Comparison of ENCODE assay signal across 1 cellular context in the genomic region with DNA sequence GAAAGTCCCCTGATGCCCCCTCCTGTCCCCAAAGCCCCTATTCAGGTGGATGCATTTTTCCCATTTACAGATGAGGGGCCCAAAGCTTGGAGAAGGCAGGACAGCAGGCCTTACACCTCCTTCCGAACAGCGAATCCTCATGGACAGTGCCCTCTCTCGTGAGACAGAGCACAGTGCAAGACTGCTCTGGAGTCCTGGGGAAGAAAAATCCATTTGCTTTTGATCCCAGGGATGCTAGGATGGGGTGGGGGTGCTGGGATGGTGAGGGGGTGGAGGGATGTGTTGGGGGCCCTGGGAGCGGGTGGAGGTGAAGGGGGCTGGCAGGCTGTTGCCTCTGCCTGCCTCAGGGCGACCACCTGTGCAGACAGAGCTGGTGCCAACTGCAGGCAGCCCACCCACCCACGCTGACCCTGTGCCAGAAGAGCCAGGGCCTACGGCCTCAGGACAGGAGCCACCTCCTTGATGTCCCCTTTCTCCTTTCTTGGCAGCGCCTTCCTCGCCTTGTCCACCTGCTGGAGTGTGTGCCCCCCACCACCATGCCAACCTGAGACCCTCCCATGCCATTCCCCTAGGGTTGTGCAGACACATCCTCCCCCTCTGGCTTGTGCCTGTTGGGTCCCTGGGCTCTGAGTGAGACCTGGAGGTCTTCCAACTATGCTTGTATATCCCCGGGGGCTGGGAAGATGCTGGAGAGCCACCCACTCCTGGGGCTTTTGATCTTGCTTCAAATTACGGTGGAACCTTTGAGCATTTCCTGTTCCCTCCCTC.
TF ChIP-seq lines count a peak whose summit lies in the region.

No MANE protein-coding gene starts in this region.

TF ChIP-seq in K562, 482 proteins besides CTCF, POLR2A, EP300 and RAD21 (continued from another document):
- TF ChIP-seq ZNF212 (CRISPR knock-in tag; IDR thresholded peaks at IDR 0.05): no peak
- no peak for TF ChIP-seq SMARCC2 (IDR thresholded peaks at IDR 0.05; ENCODE audit: low read depth)
- TF ChIP-seq, protein P1, sequence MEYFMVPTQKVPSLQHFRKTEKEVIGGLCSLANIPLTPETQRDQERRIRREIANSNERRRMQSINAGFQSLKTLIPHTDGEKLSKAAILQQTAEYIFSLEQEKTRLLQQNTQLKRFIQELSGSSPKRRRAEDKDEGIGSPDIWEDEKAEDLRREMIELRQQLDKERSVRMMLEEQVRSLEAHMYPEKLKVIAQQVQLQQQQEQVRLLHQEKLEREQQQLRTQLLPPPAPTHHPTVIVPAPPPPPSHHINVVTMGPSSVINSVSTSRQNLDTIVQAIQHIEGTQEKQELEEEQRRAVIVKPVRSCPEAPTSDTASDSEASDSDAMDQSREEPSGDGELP (CRISPR knock-in tag; IDR thresholded peaks at IDR 0.05; ENCODE audit: borderline replicate concordance): no peak
- TF ChIP-seq, protein P2, sequence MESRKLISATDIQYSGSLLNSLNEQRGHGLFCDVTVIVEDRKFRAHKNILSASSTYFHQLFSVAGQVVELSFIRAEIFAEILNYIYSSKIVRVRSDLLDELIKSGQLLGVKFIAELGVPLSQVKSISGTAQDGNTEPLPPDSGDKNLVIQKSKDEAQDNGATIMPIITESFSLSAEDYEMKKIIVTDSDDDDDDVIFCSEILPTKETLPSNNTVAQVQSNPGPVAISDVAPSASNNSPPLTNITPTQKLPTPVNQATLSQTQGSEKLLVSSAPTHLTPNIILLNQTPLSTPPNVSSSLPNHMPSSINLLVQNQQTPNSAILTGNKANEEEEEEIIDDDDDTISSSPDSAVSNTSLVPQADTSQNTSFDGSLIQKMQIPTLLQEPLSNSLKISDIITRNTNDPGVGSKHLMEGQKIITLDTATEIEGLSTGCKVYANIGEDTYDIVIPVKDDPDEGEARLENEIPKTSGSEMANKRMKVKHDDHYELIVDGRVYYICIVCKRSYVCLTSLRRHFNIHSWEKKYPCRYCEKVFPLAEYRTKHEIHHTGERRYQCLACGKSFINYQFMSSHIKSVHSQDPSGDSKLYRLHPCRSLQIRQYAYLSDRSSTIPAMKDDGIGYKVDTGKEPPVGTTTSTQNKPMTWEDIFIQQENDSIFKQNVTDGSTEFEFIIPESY (CRISPR knock-in tag; IDR thresholded peaks at IDR 0.05): no peak
- TF ChIP-seq, protein P3, sequence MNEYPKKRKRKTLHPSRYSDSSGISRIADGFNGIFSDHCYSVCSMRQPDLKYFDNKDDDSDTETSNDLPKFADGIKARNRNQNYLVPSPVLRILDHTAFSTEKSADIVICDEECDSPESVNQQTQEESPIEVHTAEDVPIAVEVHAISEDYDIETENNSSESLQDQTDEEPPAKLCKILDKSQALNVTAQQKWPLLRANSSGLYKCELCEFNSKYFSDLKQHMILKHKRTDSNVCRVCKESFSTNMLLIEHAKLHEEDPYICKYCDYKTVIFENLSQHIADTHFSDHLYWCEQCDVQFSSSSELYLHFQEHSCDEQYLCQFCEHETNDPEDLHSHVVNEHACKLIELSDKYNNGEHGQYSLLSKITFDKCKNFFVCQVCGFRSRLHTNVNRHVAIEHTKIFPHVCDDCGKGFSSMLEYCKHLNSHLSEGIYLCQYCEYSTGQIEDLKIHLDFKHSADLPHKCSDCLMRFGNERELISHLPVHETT (CRISPR knock-in tag; conservative IDR thresholded peaks at IDR 0.05 in 1 of 2, IDR thresholded peaks at IDR 0.05 in 1 of 2): no peak
- no peak for TF ChIP-seq FOXJ2 (tag; IDR thresholded peaks at IDR 0.05)
- TF ChIP-seq TRIM24 (IDR thresholded peaks at IDR 0.05): no peak
- TF ChIP-seq, protein P4, sequence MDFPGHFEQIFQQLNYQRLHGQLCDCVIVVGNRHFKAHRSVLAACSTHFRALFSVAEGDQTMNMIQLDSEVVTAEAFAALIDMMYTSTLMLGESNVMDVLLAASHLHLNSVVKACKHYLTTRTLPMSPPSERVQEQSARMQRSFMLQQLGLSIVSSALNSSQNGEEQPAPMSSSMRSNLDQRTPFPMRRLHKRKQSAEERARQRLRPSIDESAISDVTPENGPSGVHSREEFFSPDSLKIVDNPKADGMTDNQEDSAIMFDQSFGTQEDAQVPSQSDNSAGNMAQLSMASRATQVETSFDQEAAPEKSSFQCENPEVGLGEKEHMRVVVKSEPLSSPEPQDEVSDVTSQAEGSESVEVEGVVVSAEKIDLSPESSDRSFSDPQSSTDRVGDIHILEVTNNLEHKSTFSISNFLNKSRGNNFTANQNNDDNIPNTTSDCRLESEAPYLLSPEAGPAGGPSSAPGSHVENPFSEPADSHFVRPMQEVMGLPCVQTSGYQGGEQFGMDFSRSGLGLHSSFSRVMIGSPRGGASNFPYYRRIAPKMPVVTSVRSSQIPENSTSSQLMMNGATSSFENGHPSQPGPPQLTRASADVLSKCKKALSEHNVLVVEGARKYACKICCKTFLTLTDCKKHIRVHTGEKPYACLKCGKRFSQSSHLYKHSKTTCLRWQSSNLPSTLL (IDR thresholded peaks at IDR 0.05): no peak
- TF ChIP-seq NCOR1 (IDR thresholded peaks at IDR 0.05): no peak
- TF ChIP-seq, protein P5, sequence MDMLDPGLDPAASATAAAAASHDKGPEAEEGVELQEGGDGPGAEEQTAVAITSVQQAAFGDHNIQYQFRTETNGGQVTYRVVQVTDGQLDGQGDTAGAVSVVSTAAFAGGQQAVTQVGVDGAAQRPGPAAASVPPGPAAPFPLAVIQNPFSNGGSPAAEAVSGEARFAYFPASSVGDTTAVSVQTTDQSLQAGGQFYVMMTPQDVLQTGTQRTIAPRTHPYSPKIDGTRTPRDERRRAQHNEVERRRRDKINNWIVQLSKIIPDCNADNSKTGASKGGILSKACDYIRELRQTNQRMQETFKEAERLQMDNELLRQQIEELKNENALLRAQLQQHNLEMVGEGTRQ (CRISPR knock-in tag; IDR thresholded peaks at IDR 0.05): no peak
- no peak for TF ChIP-seq YY1 (IDR thresholded peaks at IDR 0.05; ENCODE audit: borderline replicate concordance in 1 of 3, control insufficient read depth in 1 of 3, extremely low read depth in 1 of 3, insufficient read depth in 3 of 3, insufficient read length in 1 of 3, insufficient replicate concordance in 2 of 3, low read depth in 1 of 3, low read length in 2 of 3)
- no peak for TF ChIP-seq POLR2G (IDR thresholded peaks at IDR 0.05; ENCODE audit: low read depth, low read length)
- no peak for TF ChIP-seq ZFPM2 (CRISPR knock-in tag; IDR thresholded peaks at IDR 0.05)
- no peak for TF ChIP-seq GABPB2 (CRISPR knock-in tag; conservative IDR thresholded peaks at IDR 0.05)
- no peak for TF ChIP-seq CTBP1 (IDR thresholded peaks at IDR 0.05; ENCODE audit: borderline replicate concordance)
- TF ChIP-seq ZNF23 (CRISPR knock-in tag; IDR thresholded peaks at IDR 0.05): no peak
TF ChIP-seq in K562: peak in this region for 0.
